9 cellular contexts compared by ENCODE assay signal in the genomic region with DNA sequence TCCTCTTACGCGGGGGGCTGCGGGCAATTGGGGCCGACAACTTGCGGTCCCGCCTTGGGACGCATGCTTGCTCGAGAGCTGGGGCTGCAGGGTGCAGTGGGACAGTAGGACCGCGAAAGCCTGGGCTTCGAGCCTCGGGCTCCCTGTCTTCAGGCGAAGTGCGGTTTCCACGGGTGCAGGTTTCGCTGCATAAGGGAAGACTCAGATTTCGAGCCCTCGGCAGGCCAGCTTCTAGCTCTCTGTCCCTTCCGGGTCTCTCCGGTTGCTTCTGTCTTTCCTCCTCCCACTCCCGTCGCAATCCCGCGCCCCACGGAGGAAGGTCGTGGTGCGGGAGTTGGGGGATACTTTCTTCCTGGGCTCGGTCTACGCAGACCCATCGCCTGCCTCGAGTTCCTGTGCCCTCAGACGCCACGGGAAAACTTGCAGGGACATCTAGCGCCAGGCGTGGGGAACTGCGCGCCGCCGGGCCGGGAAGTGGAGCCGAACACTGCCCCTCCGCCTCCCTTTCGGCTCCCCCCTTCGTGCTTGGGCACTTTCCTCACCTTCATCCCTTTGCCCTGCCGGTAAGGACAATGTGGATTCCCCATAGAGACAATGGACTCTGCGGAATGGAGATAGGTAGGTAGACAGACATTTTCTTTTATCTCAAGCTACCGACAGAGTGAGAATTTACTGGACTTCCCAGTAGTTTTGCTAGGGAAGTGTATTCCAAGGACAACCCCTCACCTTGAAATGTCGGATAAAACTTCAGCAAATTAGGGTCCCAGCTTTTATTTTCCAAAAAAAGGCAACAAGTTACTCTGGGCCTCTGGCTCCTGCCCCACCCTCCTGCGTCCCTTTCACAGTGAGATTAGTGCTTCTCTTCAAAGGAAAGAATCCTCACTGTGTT. TPM values are rescaled to one million over a fixed set of nuclear protein-coding genes. Genes with fewer than 3 reads are reported as not detected.
DNase-seq lines count a peak whose midpoint lies in the region; ATAC-seq, FAIRE-seq and TF ChIP-seq lines count a peak whose summit lies in the region.
"Had no signal": no experiment of that assay in that cellular context is flagged by ENCODE, and none has a peak within 500 bp of the region (broad histone marks: within the 10 kb centered on the region; RNA-seq: fewer than 3 reads in every experiment).

No MANE protein-coding gene starts in this region.

- FAIRE-seq in GM12891 (lab: Jason Lieb, UNC): peak; percentile 50

- peak overlapping the region; percentile 43 for H3K4me3 ChIP-seq in AG10803 (ENCODE audit: low read length)

- intact Hi-C loops in activated T-helper 1 cell treated with anti-CD3 and anti-CD28 coated beads, Interleukin-12 subunit alpha, Interleukin-12 subunit beta, Interleukin-2, Interleukin-4 antibody, amounts not matched to agents 30 ng/mL and 10 ng/mL and 1 ng/mL, durations not matched to agents 14 hours and 24 hours and 36 hours (cut with micrococcal nuclease): no loop called here
- intact Hi-C loops in cardiac septum (cut with DNase I): loop anchor here (5.0 kb wide), 3 partner anchors 401 to 776 kb away; no protein-coding TSS in a partner anchor

- ATAC-seq in GM21447 (IDR thresholded peaks at IDR 0.05; ENCODE audit: unreplicated experiment) (no peak), GM21367 (IDR thresholded peaks at IDR 0.05; ENCODE audit: unreplicated experiment) (no peak)

- TF ChIP-seq POLR2A in GM12891 (IDR thresholded peaks at IDR 0.05; ENCODE audit: low read depth, low read length): no peak

- DNase-seq in AG10803 (ENCODE audit: low read depth): peak; percentile 31
- peak; percentile 58 for DNase-seq in GM12891 (ENCODE audit: insufficient read length, low spot score)
- peak; percentile 20 for DNase-seq in NCI-H1694 (lab: John Stamatoyannopoulos, UW)
- DNase-seq in activated T-helper 1 cell treated with anti-CD3 and anti-CD28 coated beads, Interleukin-12 subunit alpha, Interleukin-12 subunit beta, Interleukin-2, Interleukin-4 antibody, amounts not matched to agents 30 ng/mL and 10 ng/mL and 1 ng/mL, durations not matched to agents 14 hours and 24 hours and 36 hours (ENCODE audit: low spot score): no peak
- DNase-seq in cardiac septum (ENCODE audit: low spot score): peak; percentile 79
- peak; percentile 26 for DNase-seq in pons (ENCODE audit: low spot score)

- peaks cover 88% of the 10 kb centered on the region for H3K27me3 Mint-ChIP-seq in activated T-helper 1 cell treated with anti-CD3 and anti-CD28 coated beads, Interleukin-12 subunit alpha, Interleukin-12 subunit beta, Interleukin-2, Interleukin-4 antibody, amounts not matched to agents 30 ng/mL and 10 ng/mL and 1 ng/mL, durations not matched to agents 14 hours and 24 hours and 36 hours (ENCODE audit: insufficient read depth)

- peaks cover 6% of the 10 kb centered on the region for H3K4me1 Mint-ChIP-seq in activated T-helper 1 cell treated with anti-CD3 and anti-CD28 coated beads, Interleukin-12 subunit alpha, Interleukin-12 subunit beta, Interleukin-2, Interleukin-4 antibody, amounts not matched to agents 30 ng/mL and 10 ng/mL and 1 ng/mL, durations not matched to agents 14 hours and 24 hours and 36 hours (ENCODE audit: low read depth)

- peak overlapping the region; percentile 55 for H3K27ac Mint-ChIP-seq in activated T-helper 1 cell treated with anti-CD3 and anti-CD28 coated beads, Interleukin-12 subunit alpha, Interleukin-12 subunit beta, Interleukin-2, Interleukin-4 antibody, amounts not matched to agents 30 ng/mL and 10 ng/mL and 1 ng/mL, durations not matched to agents 14 hours and 24 hours and 36 hours

- no peaks in the 10 kb centered on the region for H3K36me3 Mint-ChIP-seq in activated T-helper 1 cell treated with anti-CD3 and anti-CD28 coated beads, Interleukin-12 subunit alpha, Interleukin-12 subunit beta, Interleukin-2, Interleukin-4 antibody, amounts not matched to agents 30 ng/mL and 10 ng/mL and 1 ng/mL, durations not matched to agents 14 hours and 24 hours and 36 hours (ENCODE audit: low read depth)

- peak; percentile 76 for TF ChIP-seq CTCF in AG10803 (conservative IDR thresholded peaks at IDR 0.05; ENCODE audit: low read length)

- no peaks in the 10 kb centered on the region for H3K9me3 Mint-ChIP-seq in activated T-helper 1 cell treated with anti-CD3 and anti-CD28 coated beads, Interleukin-12 subunit alpha, Interleukin-12 subunit beta, Interleukin-2, Interleukin-4 antibody, amounts not matched to agents 30 ng/mL and 10 ng/mL and 1 ng/mL, durations not matched to agents 14 hours and 24 hours and 36 hours

- H3K4me3 Mint-ChIP-seq in activated T-helper 1 cell treated with anti-CD3 and anti-CD28 coated beads, Interleukin-12 subunit alpha, Interleukin-12 subunit beta, Interleukin-2, Interleukin-4 antibody, amounts not matched to agents 30 ng/mL and 10 ng/mL and 1 ng/mL, durations not matched to agents 14 hours and 24 hours and 36 hours: no peak overlapping the region

TF ChIP-seq in GM12891, 5 proteins besides CTCF, POLR2A, EP300 and RAD21:
- no peak for TF ChIP-seq PAX5 (IDR thresholded peaks at IDR 0.05; ENCODE audit: insufficient read depth, low read length, severe bottlenecking)
- TF ChIP-seq TAF1 (IDR thresholded peaks at IDR 0.05; ENCODE audit: low read depth, low read length): no peak
- TF ChIP-seq POLR2AphosphoS5 (IDR thresholded peaks at IDR 0.05; ENCODE audit: low read depth, low read length): no peak
- TF ChIP-seq SPI1 (IDR thresholded peaks at IDR 0.05; ENCODE audit: low read depth, low read length): no peak
- TF ChIP-seq POU2F2 (IDR thresholded peaks at IDR 0.05; ENCODE audit: low read depth, low read length): no peak
TF ChIP-seq in GM12891: peak in this region for 0.

RNA-seq across cellular contexts. Expression of a gene that starts 4.2 kb away (rescaled TPM):
- not detected for polyA plus RNA-seq in GM12891 (2012; ENCODE audit: low read depth, missing spikeins)
- not detected in 2 replicates for total RNA-seq in activated T-helper 1 cell treated with anti-CD3 and anti-CD28 coated beads, Interleukin-12 subunit alpha, Interleukin-12 subunit beta, Interleukin-2, Interleukin-4 antibody, amounts not matched to agents 30 ng/mL and 10 ng/mL and 1 ng/mL, durations not matched to agents 14 hours and 24 hours and 36 hours
- total RNA-seq in cardiac septum: not detected
- total RNA-seq: LHCN-M2 had no signal

RNA-seq across cellular contexts. Expression of a gene that starts 4.5 kb away (rescaled TPM):
- not detected for polyA plus RNA-seq in GM12891 (2012; ENCODE audit: low read depth, missing spikeins)
- total RNA-seq in activated T-helper 1 cell treated with anti-CD3 and anti-CD28 coated beads, Interleukin-12 subunit alpha, Interleukin-12 subunit beta, Interleukin-2, Interleukin-4 antibody, amounts not matched to agents 30 ng/mL and 10 ng/mL and 1 ng/mL, durations not matched to agents 14 hours and 24 hours and 36 hours: not detected in 2 replicates
- not detected for total RNA-seq in cardiac septum
- total RNA-seq: LHCN-M2 had no signal

RNA-seq across cellular contexts. Expression of a gene that starts 11.3 kb away (rescaled TPM):
- polyA plus RNA-seq in GM12891 (2012; ENCODE audit: low read depth, missing spikeins): not detected
- not detected in 2 replicates for total RNA-seq in activated T-helper 1 cell treated with anti-CD3 and anti-CD28 coated beads, Interleukin-12 subunit alpha, Interleukin-12 subunit beta, Interleukin-2, Interleukin-4 antibody, amounts not matched to agents 30 ng/mL and 10 ng/mL and 1 ng/mL, durations not matched to agents 14 hours and 24 hours and 36 hours
- total RNA-seq in cardiac septum: not detected
- total RNA-seq: LHCN-M2 had no signal

RNA-seq across cellular contexts. Expression of a gene that starts 18.8 kb away (rescaled TPM):
- 0.09 TPM for polyA plus RNA-seq in GM12891 (2012; ENCODE audit: low read depth, missing spikeins)
- total RNA-seq in activated T-helper 1 cell treated with anti-CD3 and anti-CD28 coated beads, Interleukin-12 subunit alpha, Interleukin-12 subunit beta, Interleukin-2, Interleukin-4 antibody, amounts not matched to agents 30 ng/mL and 10 ng/mL and 1 ng/mL, durations not matched to agents 14 hours and 24 hours and 36 hours: not detected in 2 replicates
- not detected for total RNA-seq in cardiac septum
- total RNA-seq: LHCN-M2 had no signal

RNA-seq across cellular contexts. Expression of a gene that starts 28.3 kb away (rescaled TPM):
- polyA plus RNA-seq in GM12891 (2012; ENCODE audit: low read depth, missing spikeins): not detected
- total RNA-seq in activated T-helper 1 cell treated with anti-CD3 and anti-CD28 coated beads, Interleukin-12 subunit alpha, Interleukin-12 subunit beta, Interleukin-2, Interleukin-4 antibody, amounts not matched to agents 30 ng/mL and 10 ng/mL and 1 ng/mL, durations not matched to agents 14 hours and 24 hours and 36 hours: not detected in 2 replicates
- total RNA-seq in cardiac septum: 0.16 TPM
- total RNA-seq: LHCN-M2 had no signal
